In the genomic region with DNA sequence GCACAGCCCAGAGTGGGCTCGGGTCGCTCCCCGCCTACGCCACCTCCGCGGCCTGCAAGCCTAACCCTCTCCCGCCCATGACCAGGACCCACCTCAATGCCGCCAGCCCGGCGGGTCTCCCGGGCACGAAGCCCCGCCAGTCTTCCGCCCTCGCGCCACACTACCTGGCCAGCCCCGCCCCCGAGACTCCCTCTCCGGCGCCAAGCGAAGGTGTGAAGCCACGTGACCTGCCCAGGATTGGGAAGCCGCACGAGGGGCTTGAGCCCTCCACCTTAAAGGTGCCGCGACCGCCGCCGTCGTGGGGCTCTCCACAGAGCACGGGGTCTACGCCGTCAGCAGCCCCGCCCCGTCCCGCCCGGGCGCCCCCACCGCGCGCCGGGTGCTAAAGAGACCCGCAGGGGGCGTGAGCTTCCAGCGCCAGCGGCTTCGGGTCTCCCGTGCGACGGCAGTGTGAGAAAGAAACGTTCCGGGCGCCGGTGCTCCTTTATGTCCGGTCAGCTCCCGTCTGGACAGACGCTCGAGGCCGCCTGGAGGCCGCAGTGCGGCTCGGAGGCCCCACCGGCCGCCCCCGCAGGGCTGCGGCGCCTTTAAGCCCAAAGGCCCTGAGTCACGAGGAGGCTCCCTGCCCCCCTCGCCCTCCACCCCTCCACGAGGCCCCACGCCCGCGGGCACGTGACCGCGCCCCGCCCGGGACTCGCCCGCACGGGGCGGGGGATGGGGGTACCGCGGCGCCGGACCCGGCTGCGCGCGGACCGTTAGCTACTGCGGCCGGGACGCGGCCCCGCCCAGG, we compare ENCODE assay signal across 1 cellular context.
A peak's percentile ranks its signal among the peaks of the same experiment; 100 is the strongest.
TF ChIP-seq lines count a peak whose summit lies in the region.

A gene (minus strand): TSS at position 319 of the 790 bp plus-strand sequence. CDS start 18,904 bp downstream, outside the sequence.

TF ChIP-seq in K562, 482 proteins besides CTCF, POLR2A, EP300 and RAD21 (continued from another document and continues in another):
- TF ChIP-seq, protein P1, sequence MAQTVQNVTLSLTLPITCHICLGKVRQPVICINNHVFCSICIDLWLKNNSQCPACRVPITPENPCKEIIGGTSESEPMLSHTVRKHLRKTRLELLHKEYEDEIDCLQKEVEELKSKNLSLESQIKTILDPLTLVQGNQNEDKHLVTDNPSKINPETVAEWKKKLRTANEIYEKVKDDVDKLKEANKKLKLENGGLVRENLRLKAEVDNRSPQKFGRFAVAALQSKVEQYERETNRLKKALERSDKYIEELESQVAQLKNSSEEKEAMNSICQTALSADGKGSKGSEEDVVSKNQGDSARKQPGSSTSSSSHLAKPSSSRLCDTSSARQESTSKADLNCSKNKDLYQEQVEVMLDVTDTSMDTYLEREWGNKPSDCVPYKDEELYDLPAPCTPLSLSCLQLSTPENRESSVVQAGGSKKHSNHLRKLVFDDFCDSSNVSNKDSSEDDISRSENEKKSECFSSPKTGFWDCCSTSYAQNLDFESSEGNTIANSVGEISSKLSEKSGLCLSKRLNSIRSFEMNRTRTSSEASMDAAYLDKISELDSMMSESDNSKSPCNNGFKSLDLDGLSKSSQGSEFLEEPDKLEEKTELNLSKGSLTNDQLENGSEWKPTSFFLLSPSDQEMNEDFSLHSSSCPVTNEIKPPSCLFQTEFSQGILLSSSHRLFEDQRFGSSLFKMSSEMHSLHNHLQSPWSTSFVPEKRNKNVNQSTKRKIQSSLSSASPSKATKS (CRISPR knock-in tag; IDR thresholded peaks at IDR 0.05), result no peak
- TF ChIP-seq ZNF584 (CRISPR knock-in tag; IDR thresholded peaks at IDR 0.05; ENCODE audit: low read depth) (peak; percentile 66; the same call in 1 of the 2 replicates), CXXC5 (CRISPR knock-in tag; IDR thresholded peaks at IDR 0.05) (peak; percentile 96), SMAD1 (IDR thresholded peaks at IDR 0.05; ENCODE audit: low read depth, low read length, partially characterized antibody) (no peak), ZBTB7A (IDR thresholded peaks at IDR 0.05; ENCODE audit: borderline replicate concordance, control insufficient read depth, low read depth, low read length) (peak; percentile 81), SAP30 (IDR thresholded peaks at IDR 0.05; ENCODE audit: borderline replicate concordance, insufficient read depth, low read depth, low read length, poor library complexity, severe bottlenecking) (peak; percentile 66), SMAD3 (CRISPR knock-in tag; conservative IDR thresholded peaks at IDR 0.05) (no peak), ZNF146 (CRISPR knock-in tag; IDR thresholded peaks at IDR 0.05; ENCODE audit: unreplicated experiment) (no peak), U2AF2 (optimal IDR thresholded peaks at IDR 0.05; ENCODE audit: low read depth, low read length) (no peak), SNRNP70 (optimal IDR thresholded peaks at IDR 0.05; ENCODE audit: low read depth, low read length) (no peak), ZNF175 (CRISPR knock-in tag; IDR thresholded peaks at IDR 0.05; ENCODE audit: low read depth) (peak; percentile 17; the same call in 1 of the 2 replicates), ZNF143 (CRISPR knock-in tag; IDR thresholded peaks at IDR 0.05) (no peak), ZNF778 (CRISPR knock-in tag; IDR thresholded peaks at IDR 0.05) (no peak), GTF2E2 (tag; IDR thresholded peaks at IDR 0.05) (peak; percentile 74; the same call in 1 of the 2 replicates), KAT7 (CRISPR knock-in tag; IDR thresholded peaks at IDR 0.05; ENCODE audit: borderline replicate concordance) (peak; percentile 47), STAT5B (CRISPR knock-in tag; IDR thresholded peaks at IDR 0.05) (no peak), SRF (CRISPR knock-in tag; IDR thresholded peaks at IDR 0.05) (no peak), GABPA (tag; conservative IDR thresholded peaks at IDR 0.05; ENCODE audit: low read depth) (peak; percentile 75), MEF2D (tag; conservative IDR thresholded peaks at IDR 0.05; ENCODE audit: low read depth) (no peak), NFRKB (IDR thresholded peaks at IDR 0.05; ENCODE audit: low read depth) (no peak; the same call in 1 of the 2 replicates)
- TF ChIP-seq, protein P2, sequence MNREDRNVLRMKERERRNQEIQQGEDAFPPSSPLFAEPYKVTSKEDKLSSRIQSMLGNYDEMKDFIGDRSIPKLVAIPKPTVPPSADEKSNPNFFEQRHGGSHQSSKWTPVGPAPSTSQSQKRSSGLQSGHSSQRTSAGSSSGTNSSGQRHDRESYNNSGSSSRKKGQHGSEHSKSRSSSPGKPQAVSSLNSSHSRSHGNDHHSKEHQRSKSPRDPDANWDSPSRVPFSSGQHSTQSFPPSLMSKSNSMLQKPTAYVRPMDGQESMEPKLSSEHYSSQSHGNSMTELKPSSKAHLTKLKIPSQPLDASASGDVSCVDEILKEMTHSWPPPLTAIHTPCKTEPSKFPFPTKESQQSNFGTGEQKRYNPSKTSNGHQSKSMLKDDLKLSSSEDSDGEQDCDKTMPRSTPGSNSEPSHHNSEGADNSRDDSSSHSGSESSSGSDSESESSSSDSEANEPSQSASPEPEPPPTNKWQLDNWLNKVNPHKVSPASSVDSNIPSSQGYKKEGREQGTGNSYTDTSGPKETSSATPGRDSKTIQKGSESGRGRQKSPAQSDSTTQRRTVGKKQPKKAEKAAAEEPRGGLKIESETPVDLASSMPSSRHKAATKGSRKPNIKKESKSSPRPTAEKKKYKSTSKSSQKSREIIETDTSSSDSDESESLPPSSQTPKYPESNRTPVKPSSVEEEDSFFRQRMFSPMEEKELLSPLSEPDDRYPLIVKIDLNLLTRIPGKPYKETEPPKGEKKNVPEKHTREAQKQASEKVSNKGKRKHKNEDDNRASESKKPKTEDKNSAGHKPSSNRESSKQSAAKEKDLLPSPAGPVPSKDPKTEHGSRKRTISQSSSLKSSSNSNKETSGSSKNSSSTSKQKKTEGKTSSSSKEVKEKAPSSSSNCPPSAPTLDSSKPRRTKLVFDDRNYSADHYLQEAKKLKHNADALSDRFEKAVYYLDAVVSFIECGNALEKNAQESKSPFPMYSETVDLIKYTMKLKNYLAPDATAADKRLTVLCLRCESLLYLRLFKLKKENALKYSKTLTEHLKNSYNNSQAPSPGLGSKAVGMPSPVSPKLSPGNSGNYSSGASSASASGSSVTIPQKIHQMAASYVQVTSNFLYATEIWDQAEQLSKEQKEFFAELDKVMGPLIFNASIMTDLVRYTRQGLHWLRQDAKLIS (CRISPR knock-in tag; IDR thresholded peaks at IDR 0.05), result no peak; the same call in 1 of the 2 replicates
- TF ChIP-seq, protein P3, sequence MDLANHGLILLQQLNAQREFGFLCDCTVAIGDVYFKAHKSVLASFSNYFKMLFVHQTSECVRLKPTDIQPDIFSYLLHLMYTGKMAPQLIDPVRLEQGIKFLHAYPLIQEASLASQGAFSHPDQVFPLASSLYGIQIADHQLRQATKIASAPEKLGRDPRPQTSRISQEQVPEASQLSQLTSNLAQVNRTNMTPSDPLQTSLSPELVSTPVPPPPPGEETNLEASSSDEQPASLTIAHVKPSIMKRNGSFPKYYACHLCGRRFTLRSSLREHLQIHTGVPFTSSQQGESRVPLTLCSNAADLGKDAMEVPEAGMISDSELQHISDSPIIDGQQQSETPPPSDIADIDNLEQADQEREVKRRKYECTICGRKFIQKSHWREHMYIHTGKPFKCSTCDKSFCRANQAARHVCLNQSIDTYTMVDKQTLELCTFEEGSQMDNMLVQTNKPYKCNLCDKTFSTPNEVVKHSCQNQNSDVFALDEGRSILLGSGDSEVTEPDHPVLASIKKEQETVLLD (IDR thresholded peaks at IDR 0.05), result no peak
- TF ChIP-seq, protein P4, sequence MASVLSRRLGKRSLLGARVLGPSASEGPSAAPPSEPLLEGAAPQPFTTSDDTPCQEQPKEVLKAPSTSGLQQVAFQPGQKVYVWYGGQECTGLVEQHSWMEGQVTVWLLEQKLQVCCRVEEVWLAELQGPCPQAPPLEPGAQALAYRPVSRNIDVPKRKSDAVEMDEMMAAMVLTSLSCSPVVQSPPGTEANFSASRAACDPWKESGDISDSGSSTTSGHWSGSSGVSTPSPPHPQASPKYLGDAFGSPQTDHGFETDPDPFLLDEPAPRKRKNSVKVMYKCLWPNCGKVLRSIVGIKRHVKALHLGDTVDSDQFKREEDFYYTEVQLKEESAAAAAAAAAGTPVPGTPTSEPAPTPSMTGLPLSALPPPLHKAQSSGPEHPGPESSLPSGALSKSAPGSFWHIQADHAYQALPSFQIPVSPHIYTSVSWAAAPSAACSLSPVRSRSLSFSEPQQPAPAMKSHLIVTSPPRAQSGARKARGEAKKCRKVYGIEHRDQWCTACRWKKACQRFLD (CRISPR knock-in tag; IDR thresholded peaks at IDR 0.05), result peak; percentile 76
- TF ChIP-seq, protein P5, sequence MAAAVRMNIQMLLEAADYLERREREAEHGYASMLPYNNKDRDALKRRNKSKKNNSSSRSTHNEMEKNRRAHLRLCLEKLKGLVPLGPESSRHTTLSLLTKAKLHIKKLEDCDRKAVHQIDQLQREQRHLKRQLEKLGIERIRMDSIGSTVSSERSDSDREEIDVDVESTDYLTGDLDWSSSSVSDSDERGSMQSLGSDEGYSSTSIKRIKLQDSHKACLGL (CRISPR knock-in tag; IDR thresholded peaks at IDR 0.05; ENCODE audit: borderline replicate concordance, poor library complexity, severe bottlenecking), result peak; percentile 17
- TF ChIP-seq, protein P6, sequence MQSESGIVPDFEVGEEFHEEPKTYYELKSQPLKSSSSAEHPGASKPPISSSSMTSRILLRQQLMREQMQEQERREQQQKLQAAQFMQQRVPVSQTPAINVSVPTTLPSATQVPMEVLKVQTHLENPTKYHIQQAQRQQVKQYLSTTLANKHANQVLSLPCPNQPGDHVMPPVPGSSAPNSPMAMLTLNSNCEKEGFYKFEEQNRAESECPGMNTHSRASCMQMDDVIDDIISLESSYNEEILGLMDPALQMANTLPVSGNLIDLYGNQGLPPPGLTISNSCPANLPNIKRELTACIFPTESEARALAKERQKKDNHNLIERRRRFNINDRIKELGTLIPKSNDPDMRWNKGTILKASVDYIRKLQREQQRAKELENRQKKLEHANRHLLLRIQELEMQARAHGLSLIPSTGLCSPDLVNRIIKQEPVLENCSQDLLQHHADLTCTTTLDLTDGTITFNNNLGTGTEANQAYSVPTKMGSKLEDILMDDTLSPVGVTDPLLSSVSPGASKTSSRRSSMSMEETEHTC (IDR thresholded peaks at IDR 0.05), result peak; percentile 86
- TF ChIP-seq, protein P7, sequence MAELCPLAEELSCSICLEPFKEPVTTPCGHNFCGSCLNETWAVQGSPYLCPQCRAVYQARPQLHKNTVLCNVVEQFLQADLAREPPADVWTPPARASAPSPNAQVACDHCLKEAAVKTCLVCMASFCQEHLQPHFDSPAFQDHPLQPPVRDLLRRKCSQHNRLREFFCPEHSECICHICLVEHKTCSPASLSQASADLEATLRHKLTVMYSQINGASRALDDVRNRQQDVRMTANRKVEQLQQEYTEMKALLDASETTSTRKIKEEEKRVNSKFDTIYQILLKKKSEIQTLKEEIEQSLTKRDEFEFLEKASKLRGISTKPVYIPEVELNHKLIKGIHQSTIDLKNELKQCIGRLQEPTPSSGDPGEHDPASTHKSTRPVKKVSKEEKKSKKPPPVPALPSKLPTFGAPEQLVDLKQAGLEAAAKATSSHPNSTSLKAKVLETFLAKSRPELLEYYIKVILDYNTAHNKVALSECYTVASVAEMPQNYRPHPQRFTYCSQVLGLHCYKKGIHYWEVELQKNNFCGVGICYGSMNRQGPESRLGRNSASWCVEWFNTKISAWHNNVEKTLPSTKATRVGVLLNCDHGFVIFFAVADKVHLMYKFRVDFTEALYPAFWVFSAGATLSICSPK (IDR thresholded peaks at IDR 0.05; ENCODE audit: borderline replicate concordance), result no peak
- TF ChIP-seq, protein P8, sequence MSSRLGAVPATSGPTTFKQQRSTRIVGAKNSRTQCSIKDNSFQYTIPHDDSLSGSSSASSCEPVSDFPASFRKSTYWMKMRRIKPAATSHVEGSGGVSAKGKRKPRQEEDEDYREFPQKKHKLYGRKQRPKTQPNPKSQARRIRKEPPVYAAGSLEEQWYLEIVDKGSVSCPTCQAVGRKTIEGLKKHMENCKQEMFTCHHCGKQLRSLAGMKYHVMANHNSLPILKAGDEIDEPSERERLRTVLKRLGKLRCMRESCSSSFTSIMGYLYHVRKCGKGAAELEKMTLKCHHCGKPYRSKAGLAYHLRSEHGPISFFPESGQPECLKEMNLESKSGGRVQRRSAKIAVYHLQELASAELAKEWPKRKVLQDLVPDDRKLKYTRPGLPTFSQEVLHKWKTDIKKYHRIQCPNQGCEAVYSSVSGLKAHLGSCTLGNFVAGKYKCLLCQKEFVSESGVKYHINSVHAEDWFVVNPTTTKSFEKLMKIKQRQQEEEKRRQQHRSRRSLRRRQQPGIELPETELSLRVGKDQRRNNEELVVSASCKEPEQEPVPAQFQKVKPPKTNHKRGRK (tag; IDR thresholded peaks at IDR 0.05), result no peak
- TF ChIP-seq, protein P9, sequence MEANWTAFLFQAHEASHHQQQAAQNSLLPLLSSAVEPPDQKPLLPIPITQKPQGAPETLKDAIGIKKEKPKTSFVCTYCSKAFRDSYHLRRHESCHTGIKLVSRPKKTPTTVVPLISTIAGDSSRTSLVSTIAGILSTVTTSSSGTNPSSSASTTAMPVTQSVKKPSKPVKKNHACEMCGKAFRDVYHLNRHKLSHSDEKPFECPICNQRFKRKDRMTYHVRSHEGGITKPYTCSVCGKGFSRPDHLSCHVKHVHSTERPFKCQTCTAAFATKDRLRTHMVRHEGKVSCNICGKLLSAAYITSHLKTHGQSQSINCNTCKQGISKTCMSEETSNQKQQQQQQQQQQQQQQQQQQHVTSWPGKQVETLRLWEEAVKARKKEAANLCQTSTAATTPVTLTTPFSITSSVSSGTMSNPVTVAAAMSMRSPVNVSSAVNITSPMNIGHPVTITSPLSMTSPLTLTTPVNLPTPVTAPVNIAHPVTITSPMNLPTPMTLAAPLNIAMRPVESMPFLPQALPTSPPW (CRISPR knock-in tag; IDR thresholded peaks at IDR 0.05), result peak; percentile 99
- TF ChIP-seq, protein P10, sequence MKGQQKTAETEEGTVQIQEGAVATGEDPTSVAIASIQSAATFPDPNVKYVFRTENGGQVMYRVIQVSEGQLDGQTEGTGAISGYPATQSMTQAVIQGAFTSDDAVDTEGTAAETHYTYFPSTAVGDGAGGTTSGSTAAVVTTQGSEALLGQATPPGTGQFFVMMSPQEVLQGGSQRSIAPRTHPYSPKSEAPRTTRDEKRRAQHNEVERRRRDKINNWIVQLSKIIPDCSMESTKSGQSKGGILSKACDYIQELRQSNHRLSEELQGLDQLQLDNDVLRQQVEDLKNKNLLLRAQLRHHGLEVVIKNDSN (CRISPR knock-in tag; IDR thresholded peaks at IDR 0.05), result peak; percentile 71
- TF ChIP-seq, protein P11, sequence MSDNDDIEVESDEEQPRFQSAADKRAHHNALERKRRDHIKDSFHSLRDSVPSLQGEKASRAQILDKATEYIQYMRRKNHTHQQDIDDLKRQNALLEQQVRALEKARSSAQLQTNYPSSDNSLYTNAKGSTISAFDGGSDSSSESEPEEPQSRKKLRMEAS (CRISPR knock-in tag; IDR thresholded peaks at IDR 0.05), result peak; percentile 95
- TF ChIP-seq, protein P12, sequence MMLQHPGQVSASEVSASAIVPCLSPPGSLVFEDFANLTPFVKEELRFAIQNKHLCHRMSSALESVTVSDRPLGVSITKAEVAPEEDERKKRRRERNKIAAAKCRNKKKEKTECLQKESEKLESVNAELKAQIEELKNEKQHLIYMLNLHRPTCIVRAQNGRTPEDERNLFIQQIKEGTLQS (IDR thresholded peaks at IDR 0.05), result no peak
- TF ChIP-seq, protein P12 (CRISPR knock-in tag; conservative IDR thresholded peaks at IDR 0.05), result peak; percentile 71
